11 cellular contexts compared by ENCODE assay signal in genomic region chr17:38450699-38451029, GRCh38. TPM values are rescaled to one million over a fixed set of nuclear protein-coding genes. Genes with fewer than 3 reads are reported as not detected.
A peak's percentile ranks its signal among the peaks of the same experiment; 100 is the strongest.
DNase-seq lines count a peak whose midpoint lies in the region; ATAC-seq and TF ChIP-seq lines count a peak whose summit lies in the region.
"Had no signal": no experiment of that assay in that cellular context is flagged by ENCODE, and none has a peak within 500 bp of the region (broad histone marks: within the 10 kb centered on the region; RNA-seq: fewer than 3 reads in every experiment).

No MANE protein-coding gene starts in this region.

- peaks cover 70% of the 10 kb centered on the region for H3K79me2 ChIP-seq in GM23338 (replicated peaks; ENCODE audit: insufficient read depth)

- H3K9me2 ChIP-seq in GM23338 (ENCODE audit: insufficient read depth): no peaks in the 10 kb centered on the region

- H3K4me2 ChIP-seq in GM23338: peak overlapping the region; percentile 58
- H3K4me2 ChIP-seq: KMS-11 had no signal

- H3K9me3 ChIP-seq in iPS DF 6.9 (ENCODE audit: control insufficient read depth, insufficient read depth, low read length) (no peaks in the 10 kb centered on the region), skeletal muscle tissue (ENCODE audit: control insufficient read depth in 3 of 3, low read length in 3 of 3) (no peaks in the 10 kb centered on the region)

- peaks cover 58% of the 10 kb centered on the region for H3K4me1 Mint-ChIP-seq in GM23338
- H3K4me1 Mint-ChIP-seq in activated T-helper 1 cell treated with anti-CD3 and anti-CD28 coated beads, Interleukin-12 subunit alpha, Interleukin-12 subunit beta, Interleukin-2, Interleukin-4 antibody, amounts not matched to agents 30 ng/mL and 10 ng/mL and 1 ng/mL, durations not matched to agents 14 hours and 24 hours and 36 hours (ENCODE audit: low read depth): no peaks in the 10 kb centered on the region

- peaks cover 42% of the 10 kb centered on the region for H3F3A ChIP-seq in GM23338 (replicated peaks; ENCODE audit: low read depth)

- peaks cover 3% of the 10 kb centered on the region for H3K9me3 Mint-ChIP-seq in GM23338
- H3K9me3 Mint-ChIP-seq in activated T-helper 1 cell treated with anti-CD3 and anti-CD28 coated beads, Interleukin-12 subunit alpha, Interleukin-12 subunit beta, Interleukin-2, Interleukin-4 antibody, amounts not matched to agents 30 ng/mL and 10 ng/mL and 1 ng/mL, durations not matched to agents 14 hours and 24 hours and 36 hours: no peaks in the 10 kb centered on the region

- H3K4me3 ChIP-seq in GM23338 (peak overlapping the region; percentile 34), iPS DF 6.9 (ENCODE audit: low read length) (no peak overlapping the region), skeletal muscle tissue (ENCODE audit: low read length in 3 of 3) (no peak overlapping the region)

- H3K9ac ChIP-seq in skeletal muscle tissue (ENCODE audit: low read depth in 1 of 3, low read length in 3 of 3): no peak overlapping the region
- H3K9ac ChIP-seq: KMS-11 had no signal

- H3K27ac ChIP-seq in GM23338 (ENCODE audit: low read depth) (peak overlapping the region; percentile 100), angular gyrus (ENCODE audit: low read depth, low read length) (peak overlapping the region; percentile 46), iPS DF 6.9 (ENCODE audit: low read length) (peak overlapping the region; percentile 28), skeletal muscle tissue (ENCODE audit: low read depth, low read length) (peak overlapping the region; percentile 60)
- H3K27ac ChIP-seq: KMS-11 had no signal

- H4K20me1 ChIP-seq in GM23338 (replicated peaks; ENCODE audit: insufficient read depth): no peaks in the 10 kb centered on the region

- H3K4me3 Mint-ChIP-seq in GM23338: peak overlapping the region; percentile 93
- no peak overlapping the region for H3K4me3 Mint-ChIP-seq in activated T-helper 1 cell treated with anti-CD3 and anti-CD28 coated beads, Interleukin-12 subunit alpha, Interleukin-12 subunit beta, Interleukin-2, Interleukin-4 antibody, amounts not matched to agents 30 ng/mL and 10 ng/mL and 1 ng/mL, durations not matched to agents 14 hours and 24 hours and 36 hours
- H3K4me3 Mint-ChIP-seq: activated CD8-positive, alpha-beta T cell treated with anti-CD3 and anti-CD28 coated beads, Interleukin-2, amount 10 ng/mL, durations not matched to agents 7 days and 5 days; activated naive CD8-positive, alpha-beta T cell had no signal

- H3K27me3 ChIP-seq in GM23338 (ENCODE audit: insufficient read depth): no peaks in the 10 kb centered on the region
- H3K27me3 ChIP-seq in iPS DF 6.9 (ENCODE audit: control insufficient read depth, insufficient read depth, low read length): no peaks in the 10 kb centered on the region
- H3K27me3 ChIP-seq in skeletal muscle tissue (ENCODE audit: control insufficient read depth in 3 of 3, insufficient read depth in 3 of 3, low read length in 3 of 3): peaks cover 0 to 6% (median 0%) of the 10 kb centered on the region in 3 donors

- no peak for DNase-seq in GM23338 (ENCODE audit: low spot score)
- DNase-seq in iPS DF 6.9 (ENCODE audit: low read depth, low spot score): no peak
- DNase-seq in stimulated activated CD4-positive, alpha-beta T cell treated with anti-CD3 and anti-CD28 coated beads, Interleukin-2, amount 100 ng/mL, for 48 hours: no peak
- no peak for DNase-seq in GM19240 (ENCODE audit: insufficient read length, low spot score)
- DNase-seq in central memory CD4-positive, alpha-beta T cell: no peak
- no peak for DNase-seq in activated T-helper 1 cell treated with anti-CD3 and anti-CD28 coated beads, Interleukin-12 subunit alpha, Interleukin-12 subunit beta, Interleukin-2, Interleukin-4 antibody, amounts not matched to agents 30 ng/mL and 10 ng/mL and 1 ng/mL, durations not matched to agents 14 hours and 24 hours and 36 hours (ENCODE audit: low spot score)
- DNase-seq: activated CD8-positive, alpha-beta T cell treated with anti-CD3 and anti-CD28 coated beads, Interleukin-2, amount 10 ng/mL, durations not matched to agents 7 days and 5 days had no signal

- intact Hi-C loops in activated T-helper 1 cell treated with anti-CD3 and anti-CD28 coated beads, Interleukin-12 subunit alpha, Interleukin-12 subunit beta, Interleukin-2, Interleukin-4 antibody, amounts not matched to agents 30 ng/mL and 10 ng/mL and 1 ng/mL, durations not matched to agents 14 hours and 24 hours and 36 hours (cut with micrococcal nuclease): no loop called here

- peaks cover 50% of the 10 kb centered on the region for H3K27me3 Mint-ChIP-seq in GM23338 (ENCODE audit: insufficient read depth, low read depth, poor library complexity)
- peaks cover 38% of the 10 kb centered on the region for H3K27me3 Mint-ChIP-seq in activated T-helper 1 cell treated with anti-CD3 and anti-CD28 coated beads, Interleukin-12 subunit alpha, Interleukin-12 subunit beta, Interleukin-2, Interleukin-4 antibody, amounts not matched to agents 30 ng/mL and 10 ng/mL and 1 ng/mL, durations not matched to agents 14 hours and 24 hours and 36 hours (ENCODE audit: insufficient read depth)

- no peak for TF ChIP-seq CTCF in GM23338 (conservative IDR thresholded peaks at IDR 0.05; ENCODE audit: low read depth in 2 of 2)

- peaks cover 18% of the 10 kb centered on the region for H3K36me3 Mint-ChIP-seq in GM23338 (ENCODE audit: low read depth)
- no peaks in the 10 kb centered on the region for H3K36me3 Mint-ChIP-seq in activated T-helper 1 cell treated with anti-CD3 and anti-CD28 coated beads, Interleukin-12 subunit alpha, Interleukin-12 subunit beta, Interleukin-2, Interleukin-4 antibody, amounts not matched to agents 30 ng/mL and 10 ng/mL and 1 ng/mL, durations not matched to agents 14 hours and 24 hours and 36 hours (ENCODE audit: low read depth)
- H3K36me3 Mint-ChIP-seq: activated naive CD8-positive, alpha-beta T cell had no signal

- H3K27ac Mint-ChIP-seq in GM23338: peak overlapping the region; percentile 99
- H3K27ac Mint-ChIP-seq in activated T-helper 1 cell treated with anti-CD3 and anti-CD28 coated beads, Interleukin-12 subunit alpha, Interleukin-12 subunit beta, Interleukin-2, Interleukin-4 antibody, amounts not matched to agents 30 ng/mL and 10 ng/mL and 1 ng/mL, durations not matched to agents 14 hours and 24 hours and 36 hours: no peak overlapping the region
- H3K27ac Mint-ChIP-seq: activated CD8-positive, alpha-beta T cell treated with anti-CD3 and anti-CD28 coated beads, Interleukin-2, amount 10 ng/mL, durations not matched to agents 7 days and 5 days; activated naive CD8-positive, alpha-beta T cell had no signal

- H3K4me1 ChIP-seq in GM23338 (ENCODE audit: insufficient read depth) (peaks cover 60% of the 10 kb centered on the region), iPS DF 6.9 (ENCODE audit: control insufficient read depth, insufficient read depth, low read length) (peaks cover 24% of the 10 kb centered on the region), skeletal muscle tissue (ENCODE audit: control insufficient read depth in 3 of 3, insufficient read depth in 3 of 3, low read length in 3 of 3) (peaks cover 34 to 59% (median 57%) of the 10 kb centered on the region in 3 donors)

- no CpG with 5 or more reads among the region's 2 CpGs for WGBS in iPS DF 6.9 (ENCODE audit: insufficient coverage, insufficient read length)

- ATAC-seq in GM23338: no peak
- ATAC-seq: activated CD8-positive, alpha-beta T cell treated with anti-CD3 and anti-CD28 coated beads, Interleukin-2, amount 10 ng/mL, durations not matched to agents 7 days and 5 days had no signal

- H3K36me3 ChIP-seq in GM23338 (ENCODE audit: insufficient read depth) (no peaks in the 10 kb centered on the region; the same call in 1 of the 2 replicates), iPS DF 6.9 (ENCODE audit: control insufficient read depth, insufficient read depth, low read length) (no peaks in the 10 kb centered on the region), skeletal muscle tissue (ENCODE audit: control insufficient read depth in 3 of 3, insufficient read depth in 3 of 3, low read length in 3 of 3) (no peaks in the 10 kb centered on the region)

- H2AFZ ChIP-seq in GM23338: no peak overlapping the region

TF ChIP-seq in GM23338, 12 proteins besides CTCF, POLR2A, EP300 and RAD21 (continues in another document):
- TF ChIP-seq CREB1 (CRISPR knock-in tag; IDR thresholded peaks at IDR 0.05; ENCODE audit: low read depth): 0 out of 2 replicates have a peak, but pooled peaks have one; percentile 14

RNA-seq across cellular contexts. Expression of gene ARHGAP23, which starts 22.4 kb away (rescaled TPM):
- 116 and 150 TPM in 2 replicates for total RNA-seq in GM23338 (2014; rRNA removed; shearing (Covaris generic))
- polyA plus RNA-seq in GM23338 (2016; fragmentation: Nextera tagmentation; extraction: Ambion mirVana): 21.4 and 24.1 TPM in 2 replicates
- 25.6 TPM for total RNA-seq in skeletal muscle tissue
- total RNA-seq in activated T-helper 1 cell treated with anti-CD3 and anti-CD28 coated beads, Interleukin-12 subunit alpha, Interleukin-12 subunit beta, Interleukin-2, Interleukin-4 antibody, amounts not matched to agents 30 ng/mL and 10 ng/mL and 1 ng/mL, durations not matched to agents 14 hours and 24 hours and 36 hours: 0.57 and 0.88 TPM in 2 replicates

Comparison
In these comparisons a context has a peak if more than half of its experiments do, and no peak if none do; other contexts are left out.
1. H3K27ac ChIP-seq: peak in every context shown above with its lines; median percentile 100 in GM23338; 60 in skeletal muscle tissue; 46 in angular gyrus; 28 in iPS DF 6.9.
2. RNA of gene ARHGAP23, which starts 22.4 kb away (total RNA-seq): 116 to 150 TPM in GM23338 and 25.6 TPM in skeletal muscle tissue (single experiment); 0.57 to 0.88 TPM in activated T-helper 1 cell treated with anti-CD3 and anti-CD28 coated beads, Interleukin-12 subunit alpha, Interleukin-12 subunit beta, Interleukin-2, Interleukin-4 antibody, amounts not matched to agents 30 ng/mL and 10 ng/mL and 1 ng/mL, durations not matched to agents 14 hours and 24 hours and 36 hours; every median in the first group is over 10 times any median in the second.